ENCODE assay signal across 15 cellular contexts in genomic region chr1:91870322-91870721, GRCh38. TPM values are rescaled to one million over a fixed set of nuclear protein-coding genes. Genes with fewer than 3 reads are reported as not detected.
DNase-seq lines count a peak whose midpoint lies in the region; ATAC-seq and TF ChIP-seq lines count a peak whose summit lies in the region.
"Had no signal": no experiment of that assay in that cellular context is flagged by ENCODE, and none has a peak within 500 bp of the region (broad histone marks: within the 10 kb centered on the region; RNA-seq: fewer than 3 reads in every experiment).

No MANE protein-coding gene starts in this region.

- CTCF ChIA-PET in CD8-positive, alpha-beta memory T cell (lab: Charles Lee), result interaction anchor here (1.2 to 2.2 kb wide), 2 partner anchors 12 to 14 kb away, joined by 3 to 6 read pairs; no protein-coding TSS in a partner anchor
- CTCF ChIA-PET in Panc1 (lab: Charles Lee), result no interaction called here

- POLR2A ChIA-PET in CD8-positive, alpha-beta memory T cell (lab: Charles Lee), result interaction anchor here (0.7 kb wide), 1 partner anchor 142 kb away, joined by 3 read pairs; no protein-coding TSS in a partner anchor
- POLR2A ChIA-PET in Panc1 (lab: Charles Lee), result interaction anchor here (0.5 to 0.6 kb wide), 2 partner anchors 706 to 903 kb away, joined by 5 to 8 read pairs; no protein-coding TSS in a partner anchor

- ATAC-seq in Panc1 (no peak), left colon (no peak), left lobe of liver (no peak)
- ATAC-seq in effector memory CD8-positive, alpha-beta T cell (replicated peaks), result peak; percentile 59
- ATAC-seq: A549 had no signal

- H3K27ac Mint-ChIP-seq in CD8-positive, alpha-beta memory T cell, result peak overlapping the region in 7 of 8 donors; percentile 1 to 91 (median 42)
- H3K27ac Mint-ChIP-seq in effector memory CD8-positive, alpha-beta T cell, result peak overlapping the region; percentile 81 to 93
- H3K27ac Mint-ChIP-seq in nephron, result peak overlapping the region in 2 of 3 experiments; percentile 6 to 30
- H3K27ac Mint-ChIP-seq: H9, IgD-negative memory B cell had no signal

- H3K27me3 ChIP-seq in CD8-positive, alpha-beta memory T cell (ENCODE audit: insufficient read depth, low read length, poor library complexity, severe bottlenecking), result no peaks in the 10 kb centered on the region
- no peaks in the 10 kb centered on the region for H3K27me3 ChIP-seq in Panc1 (ENCODE audit: control insufficient read depth, insufficient read depth, low read length)
- H3K27me3 ChIP-seq in brain microvascular endothelial cell (replicated peaks), result no peaks in the 10 kb centered on the region
- H3K27me3 ChIP-seq: BE2C had no signal

- no peak overlapping the region for H3K4me3 ChIP-seq in CD8-positive, alpha-beta memory T cell (ENCODE audit: low read length)
- H3K4me3 ChIP-seq in Panc1 (ENCODE audit: low read depth in 2 of 2, low read length in 2 of 2) (no peak overlapping the region), brain microvascular endothelial cell (ENCODE audit: low read depth, low read length) (no peak overlapping the region)
- H3K4me3 ChIP-seq: A549 had no signal

- no TSS peak for BruUV-seq in Panc1 (replicated peaks; lab: Mats Ljungman, UMichigan)

- no peaks in the 10 kb centered on the region for H3K36me3 ChIP-seq in CD8-positive, alpha-beta memory T cell (ENCODE audit: insufficient read depth, low read length)
- H3K36me3 ChIP-seq in Panc1 (ENCODE audit: control insufficient read depth, insufficient read depth, low read length) (no peaks in the 10 kb centered on the region), brain microvascular endothelial cell (replicated peaks) (no peaks in the 10 kb centered on the region)
- H3K36me3 ChIP-seq: BE2C had no signal

- in situ Hi-C loops in Panc1 (cut with HindIII; ENCODE audit: low pct_unique_long_range_greater_than_20kb, low sequenced_read_pairs), result no loop called here
- in situ Hi-C loops in brain microvascular endothelial cell (cut with HindIII; ENCODE audit: low pct_ligation_motif_present, low sequenced_read_pairs), result no loop called here

- intact Hi-C loops in Panc1 (cut with micrococcal nuclease; ENCODE audit: unreplicated experiment), result no loop called here
- intact Hi-C loops in left colon (cut with DNase I, micrococcal nuclease), result no loop called here
- intact Hi-C loops in posterior vena cava (cut with DNase I), result no loop called here

- peaks cover 0 to 6% (median 4%) of the 10 kb centered on the region in 3 donors for H3K36me3 Mint-ChIP-seq in CD8-positive, alpha-beta memory T cell
- H3K36me3 Mint-ChIP-seq in effector memory CD8-positive, alpha-beta T cell (ENCODE audit: insufficient read depth), result peaks cover 2% of the 10 kb centered on the region
- H3K36me3 Mint-ChIP-seq in nephron (ENCODE audit: low read depth), result no peaks in the 10 kb centered on the region
- H3K36me3 Mint-ChIP-seq: IgD-negative memory B cell had no signal

- H3K27ac ChIP-seq in CD8-positive, alpha-beta memory T cell (ENCODE audit: low read depth, low read length), result no peak overlapping the region
- H3K27ac ChIP-seq in Panc1 (ENCODE audit: low read length) (peak overlapping the region; percentile 14; the same call in 1 of the 2 replicates), brain microvascular endothelial cell (no peak overlapping the region)
- H3K27ac ChIP-seq: C4-2B had no signal

- no peaks in the 10 kb centered on the region for H3K9me3 Mint-ChIP-seq in CD8-positive, alpha-beta memory T cell
- H3K9me3 Mint-ChIP-seq in effector memory CD8-positive, alpha-beta T cell, result no peaks in the 10 kb centered on the region
- no peaks in the 10 kb centered on the region for H3K9me3 Mint-ChIP-seq in nephron
- H3K9me3 Mint-ChIP-seq: H9 had no signal

- peaks cover 71 to 86% (median 85%) of the 10 kb centered on the region in 3 donors for H3K4me1 Mint-ChIP-seq in CD8-positive, alpha-beta memory T cell
- H3K4me1 Mint-ChIP-seq in effector memory CD8-positive, alpha-beta T cell (ENCODE audit: low read depth in 2 of 2), result peaks cover 54 to 76% of the 10 kb centered on the region in 2 donors
- peaks cover 48% of the 10 kb centered on the region for H3K4me1 Mint-ChIP-seq in nephron
- H3K4me1 Mint-ChIP-seq: IgD-negative memory B cell had no signal

- H3K9me3 ChIP-seq in CD8-positive, alpha-beta memory T cell (ENCODE audit: low read length), result no peaks in the 10 kb centered on the region
- H3K9me3 ChIP-seq in Panc1 (ENCODE audit: control insufficient read depth, insufficient read depth, low read depth, low read length), result no peaks in the 10 kb centered on the region
- H3K9me3 ChIP-seq: A549, BE2C had no signal

- peaks cover 39% of the 10 kb centered on the region for H3K4me1 ChIP-seq in CD8-positive, alpha-beta memory T cell (ENCODE audit: insufficient read depth, low read length)
- peaks cover 25% of the 10 kb centered on the region for H3K4me1 ChIP-seq in Panc1 (ENCODE audit: control insufficient read depth, insufficient read depth, low read length)
- H3K4me1 ChIP-seq: BE2C had no signal

- DNase-seq in CD8-positive, alpha-beta memory T cell, result no peak
- DNase-seq in Panc1 (ENCODE audit: low read depth, low spot score), result no peak
- DNase-seq in effector memory CD8-positive, alpha-beta T cell, result no peak
- no peak for DNase-seq in left colon
- DNase-seq in brain microvascular endothelial cell, result no peak
- DNase-seq in left lobe of liver (ENCODE audit: low spot score), result no peak
- no peak for DNase-seq in posterior vena cava (ENCODE audit: low spot score)
- DNase-seq: BE2C, DMS53, GOT3, H9 had no signal

- H3K4me3 Mint-ChIP-seq in CD8-positive, alpha-beta memory T cell, result peak overlapping the region in 5 of 7 donors; percentile 17 to 36 (median 28)
- H3K4me3 Mint-ChIP-seq in effector memory CD8-positive, alpha-beta T cell, result peak overlapping the region; percentile 40 to 68
- H3K4me3 Mint-ChIP-seq in nephron, result no peak overlapping the region
- H3K4me3 Mint-ChIP-seq: H9, IgD-negative memory B cell had no signal

- TF ChIP-seq CTCF in Panc1 (IDR thresholded peaks at IDR 0.05) (no peak), nephron (IDR thresholded peaks at IDR 0.05; ENCODE audit: unreplicated experiment in 3 of 3) (no peak), brain microvascular endothelial cell (IDR thresholded peaks at IDR 0.05; ENCODE audit: low read depth, low read length, missing control alignments) (no peak)

- no peaks in the 10 kb centered on the region for H3K27me3 Mint-ChIP-seq in CD8-positive, alpha-beta memory T cell
- no peaks in the 10 kb centered on the region for H3K27me3 Mint-ChIP-seq in effector memory CD8-positive, alpha-beta T cell
- H3K27me3 Mint-ChIP-seq in nephron (ENCODE audit: low read depth), result no peaks in the 10 kb centered on the region

RNA-seq across cellular contexts. Expression of gene TGFBR3, which starts 15.6 kb away (rescaled TPM):
- 10 to 100 TPM; 28.8 to 29.9 TPM for total RNA-seq in CD8-positive, alpha-beta memory T cell
- 78.5 TPM for polyA plus RNA-seq in CD8-positive, alpha-beta memory T cell
- total RNA-seq in Panc1 (2021; ENCODE audit: unreplicated experiment), result 14.5 TPM
- 4.3 TPM for polyA plus RNA-seq in Panc1 (2012; ENCODE audit: insufficient read length)
- total RNA-seq in left colon, result 10 to 100 TPM; 14.4 to 27.8 TPM
- total RNA-seq in left lobe of liver, result 9.3 TPM
- total RNA-seq in posterior vena cava, result 100 to 1,000 TPM in 1 of 2 donors, 10 to 100 TPM in 1; 86.7 to 106 TPM

Comparison
In these comparisons a context has a peak if more than half of its experiments do, and no peak if none do; other contexts are left out.
1. H3K27ac Mint-ChIP-seq: peak in every context shown above with its lines; median percentile 87 in effector memory CD8-positive, alpha-beta T cell; 42 in CD8-positive, alpha-beta memory T cell; 18 in nephron.
2. H3K4me3 Mint-ChIP-seq: peak in CD8-positive, alpha-beta memory T cell (5 of 7) and effector memory CD8-positive, alpha-beta T cell (2 of 2); none in nephron (0 of 3).